Comparison of ENCODE assay signal across 8 cellular contexts in the genomic region with DNA sequence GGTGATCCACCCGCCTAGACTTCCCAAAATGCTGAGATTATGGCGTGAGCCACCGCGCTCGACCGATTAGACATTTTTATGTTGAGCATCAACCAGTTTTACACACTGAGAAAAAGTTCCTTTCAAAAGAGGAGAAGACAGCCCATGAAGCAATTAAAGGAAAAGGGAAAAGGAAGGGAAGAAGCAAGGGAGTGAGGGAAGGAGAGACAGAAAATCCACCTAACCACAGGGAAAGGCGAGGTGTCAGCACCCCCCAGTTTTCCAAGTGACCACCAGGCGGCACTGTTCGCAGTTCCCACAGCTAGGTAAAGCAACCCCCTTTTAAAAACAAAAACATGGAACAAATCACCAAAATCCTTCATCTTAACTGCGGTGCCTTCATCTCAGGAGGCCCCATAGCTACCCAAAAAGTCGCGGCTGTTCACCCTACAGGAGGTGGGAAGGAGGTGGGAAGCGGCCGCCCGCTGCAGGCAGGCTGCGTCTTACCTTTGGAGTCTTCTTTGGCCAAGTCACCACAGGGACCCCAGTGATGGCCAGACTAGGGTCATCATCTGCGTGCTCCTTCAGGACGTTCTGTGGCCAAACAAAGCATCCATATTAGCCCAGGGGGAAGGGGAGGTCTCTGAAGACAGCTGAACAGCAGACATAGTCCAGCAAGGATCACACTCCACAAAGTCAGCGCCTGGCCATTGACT.
DNase-seq lines count a peak whose midpoint lies in the region; ATAC-seq, FAIRE-seq and TF ChIP-seq lines count a peak whose summit lies in the region.

No MANE protein-coding gene starts in this region.

- no peak for ATAC-seq in lung (ENCODE audit: insufficient read depth, low FRiP score)

- H3K4me3 Mint-ChIP-seq in HFFc6, result no peak overlapping the region

- H3K27me3 Mint-ChIP-seq in HFFc6 (ENCODE audit: insufficient read depth), result no peaks in the 10 kb centered on the region

- peak; percentile 17 for DNase-seq in HFFc6
- peak; percentile 23 for DNase-seq in activated CD4-positive, CD25-positive, alpha-beta regulatory T cell treated with anti-CD3 and anti-CD28 coated beads, Interleukin-2, amount 50 U/mL, for 16 hours (ENCODE audit: low read depth, low spot score)
- DNase-seq in bronchial epithelial cell (ENCODE audit: low read depth), result peak; percentile 13
- peak; percentile 38 for DNase-seq in lung (ENCODE audit: low spot score)
- DNase-seq in stimulated activated CD8-positive, alpha-beta memory T cell treated with anti-CD3 and anti-CD28 coated beads, Interleukin-4, amount 100 ng/mL, for 48 hours, result peak; percentile 79
- DNase-seq in H4 (ENCODE audit: low spot score), result no peak
- DNase-seq in NCI-H2081 treated with DMSO at 0.1 percent for 48 hours (lab: John Stamatoyannopoulos, UW), result no peak

- FAIRE-seq in bronchial epithelial cell (lab: Jason Lieb, UNC), result no peak

- no peaks in the 10 kb centered on the region for H3K9me3 ChIP-seq in lung (ENCODE audit: control insufficient read depth in 2 of 2, insufficient read depth in 1 of 2, low read length in 1 of 2)

- peak; percentile 91 for TF ChIP-seq CTCF in C4-2B (conservative IDR thresholded peaks at IDR 0.05)
- TF ChIP-seq CTCF in HFFc6 (IDR thresholded peaks at IDR 0.05), result peak; percentile 96
- peak; percentile 82 for TF ChIP-seq CTCF in bronchial epithelial cell (IDR thresholded peaks at IDR 0.05; ENCODE audit: insufficient read depth, low read length, severe bottlenecking)
- TF ChIP-seq CTCF in lung (IDR thresholded peaks at IDR 0.05; ENCODE audit: control extremely low read depth, extremely low read depth), result peak; percentile 39

- H3K4me3 ChIP-seq in bronchial epithelial cell (ENCODE audit: low read depth, low read length), result no peak overlapping the region
- H3K4me3 ChIP-seq in lung, result no peak overlapping the region

- no peaks in the 10 kb centered on the region for H3K36me3 ChIP-seq in bronchial epithelial cell (ENCODE audit: control insufficient read depth, insufficient read depth, low read length)
- peaks cover 0 to 8% of the 10 kb centered on the region in 2 donors for H3K36me3 ChIP-seq in lung (ENCODE audit: control insufficient read depth in 2 of 2, insufficient read depth in 2 of 2, low read length in 2 of 2)

- H3K4me1 Mint-ChIP-seq in HFFc6 (ENCODE audit: low read depth), result no peaks in the 10 kb centered on the region

- no peaks in the 10 kb centered on the region for H3K27me3 ChIP-seq in bronchial epithelial cell (ENCODE audit: control insufficient read depth, insufficient read depth, low read length)
- H3K27me3 ChIP-seq in lung (ENCODE audit: control insufficient read depth, insufficient read depth), result no peaks in the 10 kb centered on the region

- no peak overlapping the region for H3K27ac Mint-ChIP-seq in HFFc6

- H3K27ac ChIP-seq in C4-2B (no peak overlapping the region), lung (ENCODE audit: low read depth in 1 of 2, low read length in 1 of 2) (no peak overlapping the region)

- no peaks in the 10 kb centered on the region for H3K4me1 ChIP-seq in lung (ENCODE audit: control insufficient read depth in 2 of 2, insufficient read depth in 2 of 2, low read length in 2 of 2)

- no peaks in the 10 kb centered on the region for H3K36me3 Mint-ChIP-seq in HFFc6 (ENCODE audit: low read depth)

- WGBS in lung, 2 donors, result 76 to 82% methylated on average over 19 of the region's 19 CpGs

- no peaks in the 10 kb centered on the region for H3K9me3 Mint-ChIP-seq in HFFc6

Comparison
In these comparisons a context has a peak if more than half of its experiments do, and no peak if none do; other contexts are left out.
1. CTCF ChIP-seq: peak in every context shown above with its lines; median percentile 96 in HFFc6; 91 in C4-2B; 82 in bronchial epithelial cell; 39 in lung.
2. DNase-seq: peak in HFFc6 (single experiment), activated CD4-positive, CD25-positive, alpha-beta regulatory T cell treated with anti-CD3 and anti-CD28 coated beads, Interleukin-2, amount 50 U/mL, for 16 hours (single experiment), bronchial epithelial cell (single experiment), lung (single experiment) and stimulated activated CD8-positive, alpha-beta memory T cell treated with anti-CD3 and anti-CD28 coated beads, Interleukin-4, amount 100 ng/mL, for 48 hours (single experiment); none in H4 (single experiment) and NCI-H2081 treated with DMSO at 0.1 percent for 48 hours (single experiment).